Comparison of ENCODE assay signal across 15 cellular contexts in the genomic region with DNA sequence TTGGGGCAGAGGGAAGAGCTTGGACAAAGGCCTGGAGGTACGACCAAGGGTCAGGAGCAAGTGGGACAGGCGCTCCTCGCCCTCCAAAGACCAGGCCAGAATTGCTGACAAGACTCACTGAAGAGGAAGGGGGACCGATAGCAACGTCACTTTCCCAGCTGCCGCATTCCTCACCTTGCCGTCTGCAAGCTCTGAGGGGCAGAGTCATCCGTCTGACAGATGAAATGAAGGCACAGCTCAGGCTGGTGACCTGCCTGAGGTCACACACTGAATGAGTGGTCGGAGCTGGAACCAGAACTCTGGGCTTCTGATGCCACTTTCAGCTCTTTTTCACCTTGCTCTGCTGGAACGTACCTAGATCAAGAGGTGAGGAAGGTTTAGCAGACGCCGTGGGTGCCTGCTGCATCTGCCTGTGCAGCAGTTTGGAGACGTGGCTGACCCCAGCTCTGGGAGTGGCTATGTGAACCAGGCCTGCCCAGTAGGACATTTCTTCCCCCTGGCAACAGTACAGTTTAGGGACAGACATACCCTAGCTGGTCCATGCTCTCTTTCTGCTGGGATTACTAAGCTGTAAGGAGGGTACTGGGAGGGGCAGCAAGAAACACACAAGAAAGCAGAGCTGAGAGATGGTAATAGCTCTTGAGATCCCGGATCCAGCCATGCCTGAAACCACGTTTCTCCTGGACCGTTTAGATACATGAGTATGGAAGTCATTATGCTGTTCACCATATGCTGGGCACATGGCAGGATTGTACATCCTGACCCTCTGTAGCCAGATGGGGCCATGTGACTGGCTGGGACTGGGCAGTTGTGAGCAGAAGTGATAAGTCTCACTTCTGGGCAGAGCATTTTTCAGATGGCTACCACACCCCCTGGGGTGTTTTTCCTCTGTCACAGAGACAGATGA. TPM values are rescaled to one million over a fixed set of nuclear protein-coding genes. Genes with fewer than 3 reads are reported as not detected.
DNase-seq lines count a peak whose midpoint lies in the region; ATAC-seq, FAIRE-seq and TF ChIP-seq lines count a peak whose summit lies in the region.
"Had no signal": no experiment of that assay in that cellular context is flagged by ENCODE, and none has a peak within 500 bp of the region (broad histone marks: within the 10 kb centered on the region; RNA-seq: fewer than 3 reads in every experiment).

No MANE protein-coding gene starts in this region.

- CTCF ChIA-PET in activated CD4-positive, alpha-beta T cell treated with anti-CD3 and anti-CD28 coated beads, Interleukin-2, amount 10 ng/mL, durations not matched to agents 7 days and 5 days (lab: Charles Lee) = no interaction called here
- CTCF ChIA-PET in naive thymus-derived CD4-positive, alpha-beta T cell (lab: Charles Lee) = interaction anchor here (1.0 to 1.8 kb wide), 5 partner anchors 9 to 279 kb away, joined by 3 to 8 read pairs (median 3); no protein-coding TSS in a partner anchor

- no peak for DNase-seq in activated CD4-positive, alpha-beta T cell treated with anti-CD3 and anti-CD28 coated beads, Interleukin-2, amount 10 ng/mL, durations not matched to agents 7 days and 5 days
- no peak for DNase-seq in activated CD4-positive, alpha-beta T cell treated with anti-CD3 and anti-CD28 coated beads, Interleukin-2, amount 50 U/mL, for 1 hour
- DNase-seq in naive thymus-derived CD4-positive, alpha-beta T cell = no peak
- DNase-seq in EL = no peak
- DNase-seq in D721Med (ENCODE audit: insufficient read length, low spot score) = no peak
- no peak for DNase-seq in smooth muscle cell (lab: John Stamatoyannopoulos, UW; ENCODE audit: unreplicated experiment)
- DNase-seq: activated gamma-delta T cell, caudate nucleus, DMS153, gastrocnemius medialis, small intestine, testis had no signal

- H3K27me3 ChIP-seq in naive thymus-derived CD4-positive, alpha-beta T cell (ENCODE audit: control insufficient read depth in 2 of 2, insufficient read depth in 2 of 2, low read length in 2 of 2) = no peaks in the 10 kb centered on the region
- no peaks in the 10 kb centered on the region for H3K27me3 ChIP-seq in smooth muscle cell (ENCODE audit: low read depth)
- H3K27me3 ChIP-seq: testis had no signal

- H3K9ac ChIP-seq in smooth muscle cell (ENCODE audit: low read depth) = no peak overlapping the region

- no peaks in the 10 kb centered on the region for H3K9me3 ChIP-seq in naive thymus-derived CD4-positive, alpha-beta T cell (ENCODE audit: control insufficient read depth in 2 of 3, low read length in 3 of 3)
- no peaks in the 10 kb centered on the region for H3K9me3 ChIP-seq in smooth muscle cell (replicated peaks; ENCODE audit: low read depth)
- H3K9me3 ChIP-seq: gastrocnemius medialis, testis had no signal

- peaks cover 0 to 16% (median under 1%) of the 10 kb centered on the region in 3 experiments for H3K36me3 ChIP-seq in naive thymus-derived CD4-positive, alpha-beta T cell (ENCODE audit: control insufficient read depth in 2 of 3, insufficient read depth in 3 of 3, low read length in 3 of 3)
- no peaks in the 10 kb centered on the region for H3K36me3 ChIP-seq in smooth muscle cell (ENCODE audit: low read depth)
- H3K36me3 ChIP-seq: gastrocnemius medialis had no signal

- H3K4me3 ChIP-seq in naive thymus-derived CD4-positive, alpha-beta T cell (ENCODE audit: low read length) = no peak overlapping the region
- H3K4me3 ChIP-seq in smooth muscle cell = no peak overlapping the region
- H3K4me3 ChIP-seq: gastrocnemius medialis, testis had no signal

- no peaks in the 10 kb centered on the region for H4K20me1 ChIP-seq in smooth muscle cell (ENCODE audit: low read depth)

- H3K36me3 Mint-ChIP-seq in activated CD4-positive, alpha-beta T cell treated with anti-CD3 and anti-CD28 coated beads, Interleukin-2, amount 10 ng/mL, durations not matched to agents 7 days and 5 days (ENCODE audit: low read depth) = peaks cover 45% of the 10 kb centered on the region
- H3K36me3 Mint-ChIP-seq in activated T-helper 17 cell treated with anti-CD3 and anti-CD28 coated beads, Interleukin-2, amount 50 U/mL, for 72 hours (ENCODE audit: low read depth) = peaks cover 46% of the 10 kb centered on the region
- H3K36me3 Mint-ChIP-seq in naive thymus-derived CD4-positive, alpha-beta T cell = peaks cover 3 to 40% (median 12%) of the 10 kb centered on the region in 5 donors

- H2AFZ ChIP-seq in smooth muscle cell (ENCODE audit: low read depth) = no peak overlapping the region

- peaks cover 9% of the 10 kb centered on the region for H3K9me3 Mint-ChIP-seq in activated CD4-positive, alpha-beta T cell treated with anti-CD3 and anti-CD28 coated beads, Interleukin-2, amount 10 ng/mL, durations not matched to agents 7 days and 5 days
- H3K9me3 Mint-ChIP-seq in activated T-helper 17 cell treated with anti-CD3 and anti-CD28 coated beads, Interleukin-2, amount 50 U/mL, for 72 hours = no peaks in the 10 kb centered on the region
- peaks cover 0 to 5% (median 0%) of the 10 kb centered on the region in 11 donors for H3K9me3 Mint-ChIP-seq in naive thymus-derived CD4-positive, alpha-beta T cell

- 80% methylated on average over 16 of the region's 16 CpGs for WGBS in smooth muscle cell (ENCODE audit: low lambda C conversion rate)

- H3K27ac ChIP-seq in naive thymus-derived CD4-positive, alpha-beta T cell (ENCODE audit: low read depth, low read length) = no peak overlapping the region
- H3K27ac ChIP-seq in smooth muscle cell (ENCODE audit: low read depth) = no peak overlapping the region
- H3K27ac ChIP-seq: gastrocnemius medialis, testis had no signal

- H3K4me1 ChIP-seq in naive thymus-derived CD4-positive, alpha-beta T cell (ENCODE audit: control insufficient read depth in 2 of 2, insufficient read depth in 2 of 2, low read length in 2 of 2) = peaks cover 44 to 63% of the 10 kb centered on the region in 2 donors
- H3K4me1 ChIP-seq in smooth muscle cell (ENCODE audit: low read depth) = no peaks in the 10 kb centered on the region
- H3K4me1 ChIP-seq: gastrocnemius medialis, testis had no signal

- no peaks in the 10 kb centered on the region for H3K27me3 Mint-ChIP-seq in activated CD4-positive, alpha-beta T cell treated with anti-CD3 and anti-CD28 coated beads, Interleukin-2, amount 10 ng/mL, durations not matched to agents 7 days and 5 days
- H3K27me3 Mint-ChIP-seq in activated T-helper 17 cell treated with anti-CD3 and anti-CD28 coated beads, Interleukin-2, amount 50 U/mL, for 72 hours = no peaks in the 10 kb centered on the region
- H3K27me3 Mint-ChIP-seq in naive thymus-derived CD4-positive, alpha-beta T cell = no peaks in the 10 kb centered on the region

- H3K79me2 ChIP-seq in smooth muscle cell (ENCODE audit: low read depth) = no peaks in the 10 kb centered on the region

- TF ChIP-seq CTCF in D721Med (IDR thresholded peaks at IDR 0.05; ENCODE audit: insufficient read depth, missing control alignments) = no peak
- no peak for TF ChIP-seq CTCF in smooth muscle cell (IDR thresholded peaks at IDR 0.05; ENCODE audit: borderline replicate concordance, insufficient read depth, poor library complexity, severe bottlenecking)

- no peak for FAIRE-seq in D721Med (lab: Jason Lieb, UNC)
- FAIRE-seq: small intestine had no signal

- no peak overlapping the region for H3K4me2 ChIP-seq in smooth muscle cell

- H3K4me1 Mint-ChIP-seq in activated CD4-positive, alpha-beta T cell treated with anti-CD3 and anti-CD28 coated beads, Interleukin-2, amount 10 ng/mL, durations not matched to agents 7 days and 5 days = peaks cover 68% of the 10 kb centered on the region
- H3K4me1 Mint-ChIP-seq in activated T-helper 17 cell treated with anti-CD3 and anti-CD28 coated beads, Interleukin-2, amount 50 U/mL, for 72 hours = peaks cover 44% of the 10 kb centered on the region
- H3K4me1 Mint-ChIP-seq in naive thymus-derived CD4-positive, alpha-beta T cell = peaks cover 51 to 89% (median 65%) of the 10 kb centered on the region in 7 donors

- no peak overlapping the region for H3K4me3 Mint-ChIP-seq in activated CD4-positive, alpha-beta T cell treated with anti-CD3 and anti-CD28 coated beads, Interleukin-2, amount 10 ng/mL, durations not matched to agents 7 days and 5 days
- no peak overlapping the region for H3K4me3 Mint-ChIP-seq in activated T-helper 17 cell treated with anti-CD3 and anti-CD28 coated beads, Interleukin-2, amount 50 U/mL, for 72 hours
- H3K4me3 Mint-ChIP-seq in naive thymus-derived CD4-positive, alpha-beta T cell = peak overlapping the region in 1 of 10 donors; percentile 20

- POLR2A ChIA-PET in activated CD4-positive, alpha-beta T cell treated with anti-CD3 and anti-CD28 coated beads, Interleukin-2, amount 10 ng/mL, durations not matched to agents 7 days and 5 days (lab: Charles Lee) = interaction anchor here (0.6 kb wide), 1 partner anchor 72 kb away, joined by 3 read pairs; no protein-coding TSS in a partner anchor
- POLR2A ChIA-PET in naive thymus-derived CD4-positive, alpha-beta T cell (lab: Charles Lee) = interaction anchor here (1.1 to 2.0 kb wide), 7 partner anchors 10 to 223 kb away, joined by 4 to 7 read pairs (median 6); no protein-coding TSS in a partner anchor

- ATAC-seq in activated T-helper 17 cell treated with anti-CD3 and anti-CD28 coated beads, Interleukin-2, amount 50 U/mL, for 72 hours (replicated peaks) = no peak
- no peak for ATAC-seq in naive thymus-derived CD4-positive, alpha-beta T cell
- ATAC-seq: activated CD4-positive, CD25-positive, alpha-beta regulatory T cell treated with anti-CD3 and anti-CD28 coated beads, Interleukin-2, amount 50 U/mL, for 24 hours; gastrocnemius medialis had no signal

- H3K27ac Mint-ChIP-seq in activated CD4-positive, alpha-beta T cell treated with anti-CD3 and anti-CD28 coated beads, Interleukin-2, amount 10 ng/mL, durations not matched to agents 7 days and 5 days = peak overlapping the region; percentile 57
- peak overlapping the region; percentile 94 for H3K27ac Mint-ChIP-seq in activated T-helper 17 cell treated with anti-CD3 and anti-CD28 coated beads, Interleukin-2, amount 50 U/mL, for 72 hours
- H3K27ac Mint-ChIP-seq in naive thymus-derived CD4-positive, alpha-beta T cell = peak overlapping the region; percentile 42 to 94 (median 83)

- intact Hi-C loops in naive thymus-derived CD4-positive, alpha-beta T cell (cut with micrococcal nuclease) = no loop called here

- peak; percentile 9 for TF ChIP-seq POLR2A in GM15510 (IDR thresholded peaks at IDR 0.05; ENCODE audit: borderline replicate concordance, extremely low read depth, insufficient read length)

- H3F3A ChIP-seq in smooth muscle cell (ENCODE audit: low read depth) = no peaks in the 10 kb centered on the region

RNA-seq across cellular contexts. Expression of a gene that starts 50.8 kb away (rescaled TPM):
- 10 to 100 TPM; 44.4 to 45.6 TPM for total RNA-seq in activated CD4-positive, alpha-beta T cell treated with anti-CD3 and anti-CD28 coated beads, Interleukin-2, amount 10 ng/mL, durations not matched to agents 7 days and 5 days
- total RNA-seq in activated T-helper 17 cell treated with anti-CD3 and anti-CD28 coated beads, Interleukin-2, amount 50 U/mL, for 72 hours = 10 to 100 TPM; 41.8 to 53.6 TPM
- 10 to 100 TPM; 24.6 to 40.9 (median 31.4) TPM for total RNA-seq in naive thymus-derived CD4-positive, alpha-beta T cell
- polyA plus RNA-seq in naive thymus-derived CD4-positive, alpha-beta T cell = 10 to 100 TPM; 37.1 to 52.1 TPM
- not detected in 2 replicates for total RNA-seq in smooth muscle cell
- polyA plus RNA-seq in smooth muscle cell = not detected in 2 replicates

Comparison
In these comparisons a context has a peak if more than half of its experiments do, and no peak if none do; other contexts are left out.
1. RNA of a gene that starts 50.8 kb away (total RNA-seq): 41.8 to 53.6 TPM in activated T-helper 17 cell treated with anti-CD3 and anti-CD28 coated beads, Interleukin-2, amount 50 U/mL, for 72 hours, 44.4 to 45.6 TPM in activated CD4-positive, alpha-beta T cell treated with anti-CD3 and anti-CD28 coated beads, Interleukin-2, amount 10 ng/mL, durations not matched to agents 7 days and 5 days and 24.6 to 40.9 TPM in naive thymus-derived CD4-positive, alpha-beta T cell; not detected in smooth muscle cell; every median in the first group is over 10 times any median in the second.
2. Peak in every context shown above with its lines, with median percentiles within 50 percentile points of each other: H3K27ac Mint-ChIP-seq.